2 cellular contexts compared by ENCODE assay signal in the genomic region with DNA sequence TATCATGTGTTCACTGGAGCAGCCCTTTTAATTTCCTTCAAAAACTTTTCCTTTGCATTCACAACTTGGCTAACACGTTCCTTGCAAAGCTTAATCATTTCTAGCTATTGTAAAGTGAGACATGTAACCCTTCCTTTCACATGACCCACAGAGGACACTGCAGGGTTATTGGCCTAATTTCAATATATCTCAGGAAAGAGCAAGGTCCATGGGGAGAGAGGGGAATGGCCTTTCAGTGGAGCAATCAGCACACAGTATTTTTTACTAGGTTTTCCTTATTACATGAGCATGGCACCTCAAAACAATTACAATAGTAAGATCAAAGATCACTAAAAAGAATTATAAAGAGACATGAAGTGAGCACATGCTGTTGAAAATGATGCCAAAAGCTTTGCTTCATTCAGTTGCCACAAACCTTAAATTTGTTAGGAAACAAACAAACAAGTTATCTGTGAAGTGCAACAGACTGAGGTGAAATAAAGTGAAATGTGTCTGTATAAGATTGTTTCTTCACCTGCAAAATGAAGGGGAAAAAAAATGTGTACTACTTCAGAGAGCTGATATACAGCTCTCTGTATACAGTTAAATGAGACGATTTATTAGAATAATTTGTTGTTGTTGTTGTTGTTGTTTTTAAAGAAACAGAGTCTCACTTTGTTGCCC.
TF ChIP-seq lines count a peak whose summit lies in the region.

No MANE protein-coding gene starts in this region.

TF ChIP-seq in WTC11, 78 proteins besides CTCF, POLR2A, EP300 and RAD21:
- TF ChIP-seq ZNF396 (CRISPR knock-in tag; IDR thresholded peaks at IDR 0.05; ENCODE audit: borderline replicate concordance) (no peak), ZNF317 (CRISPR knock-in tag; IDR thresholded peaks at IDR 0.05; ENCODE audit: borderline replicate concordance, low read depth) (no peak), TP53 (CRISPR knock-in tag; IDR thresholded peaks at IDR 0.05) (no peak), TEAD1 (CRISPR knock-in tag; IDR thresholded peaks at IDR 0.05) (no peak)
- TF ChIP-seq, protein P1, sequence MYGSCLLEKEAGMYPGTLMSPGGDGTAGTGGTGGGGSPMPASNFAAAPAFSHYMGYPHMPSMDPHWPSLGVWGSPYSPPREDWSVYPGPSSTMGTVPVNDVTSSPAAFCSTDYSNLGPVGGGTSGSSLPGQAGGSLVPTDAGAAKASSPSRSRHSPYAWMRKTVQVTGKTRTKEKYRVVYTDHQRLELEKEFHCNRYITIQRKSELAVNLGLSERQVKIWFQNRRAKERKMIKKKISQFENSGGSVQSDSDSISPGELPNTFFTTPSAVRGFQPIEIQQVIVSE (CRISPR knock-in tag; IDR thresholded peaks at IDR 0.05; ENCODE audit: borderline replicate concordance), result no peak
TF ChIP-seq in WTC11: peak in this region for 0.

TF ChIP-seq in endothelial cell of umbilical vein, 7 proteins besides CTCF, POLR2A, EP300 and RAD21:
- TF ChIP-seq EZH2 (IDR thresholded peaks at IDR 0.05; ENCODE audit: borderline replicate concordance, low read depth, low read length, severe bottlenecking) (no peak), GATA2 (IDR thresholded peaks at IDR 0.05; ENCODE audit: insufficient read depth, insufficient read length, low read depth, low read length) (no peak), POLR2AphosphoS5 (IDR thresholded peaks at IDR 0.05; ENCODE audit: insufficient read depth, low read depth, low read length) (no peak), FOS (IDR thresholded peaks at IDR 0.05; ENCODE audit: borderline replicate concordance, insufficient read depth, low read length) (no peak), JUN (IDR thresholded peaks at IDR 0.05; ENCODE audit: borderline replicate concordance, insufficient read depth, insufficient read length, low read depth) (no peak), MYC (IDR thresholded peaks at IDR 0.05; ENCODE audit: low read depth, low read length) (no peak)
- TF ChIP-seq, protein P2, sequence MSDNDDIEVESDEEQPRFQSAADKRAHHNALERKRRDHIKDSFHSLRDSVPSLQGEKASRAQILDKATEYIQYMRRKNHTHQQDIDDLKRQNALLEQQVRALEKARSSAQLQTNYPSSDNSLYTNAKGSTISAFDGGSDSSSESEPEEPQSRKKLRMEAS (IDR thresholded peaks at IDR 0.05; ENCODE audit: insufficient read depth, insufficient read length), result no peak
